ENCODE assay signal across 1 cellular context in the genomic region with DNA sequence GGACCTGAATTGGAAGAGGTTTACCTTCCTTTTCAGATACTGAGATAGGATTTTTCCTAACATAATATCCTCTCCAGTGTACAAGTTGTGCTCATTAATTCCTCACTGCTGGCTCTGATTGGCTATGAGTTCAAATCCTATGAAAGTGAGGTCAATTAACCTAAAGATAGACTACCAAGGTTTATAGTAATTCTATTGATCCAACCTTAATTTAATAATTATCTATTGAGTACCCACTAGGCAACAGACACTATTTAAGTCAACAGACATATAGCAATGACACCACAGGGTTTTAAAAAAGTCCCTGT.
TF ChIP-seq lines count a peak whose summit lies in the region.

No MANE protein-coding gene starts in this region.

TF ChIP-seq in HCT116, 20 proteins besides CTCF, POLR2A, EP300 and RAD21:
- TF ChIP-seq ELF1 (IDR thresholded peaks at IDR 0.05; ENCODE audit: borderline replicate concordance, low read depth) (no peak), MAX (IDR thresholded peaks at IDR 0.05) (no peak), EGR1 (IDR thresholded peaks at IDR 0.05; ENCODE audit: low read depth) (no peak), SRF (IDR thresholded peaks at IDR 0.05; ENCODE audit: low read depth) (no peak), EZH2 (IDR thresholded peaks at IDR 0.05) (no peak), SP1 (IDR thresholded peaks at IDR 0.05; ENCODE audit: low read depth) (no peak), YY1 (IDR thresholded peaks at IDR 0.05; ENCODE audit: extremely low read depth, insufficient replicate concordance, low read depth, low read length) (no peak), SIN3A (IDR thresholded peaks at IDR 0.05; ENCODE audit: low read depth) (no peak)
- TF ChIP-seq, protein P1, sequence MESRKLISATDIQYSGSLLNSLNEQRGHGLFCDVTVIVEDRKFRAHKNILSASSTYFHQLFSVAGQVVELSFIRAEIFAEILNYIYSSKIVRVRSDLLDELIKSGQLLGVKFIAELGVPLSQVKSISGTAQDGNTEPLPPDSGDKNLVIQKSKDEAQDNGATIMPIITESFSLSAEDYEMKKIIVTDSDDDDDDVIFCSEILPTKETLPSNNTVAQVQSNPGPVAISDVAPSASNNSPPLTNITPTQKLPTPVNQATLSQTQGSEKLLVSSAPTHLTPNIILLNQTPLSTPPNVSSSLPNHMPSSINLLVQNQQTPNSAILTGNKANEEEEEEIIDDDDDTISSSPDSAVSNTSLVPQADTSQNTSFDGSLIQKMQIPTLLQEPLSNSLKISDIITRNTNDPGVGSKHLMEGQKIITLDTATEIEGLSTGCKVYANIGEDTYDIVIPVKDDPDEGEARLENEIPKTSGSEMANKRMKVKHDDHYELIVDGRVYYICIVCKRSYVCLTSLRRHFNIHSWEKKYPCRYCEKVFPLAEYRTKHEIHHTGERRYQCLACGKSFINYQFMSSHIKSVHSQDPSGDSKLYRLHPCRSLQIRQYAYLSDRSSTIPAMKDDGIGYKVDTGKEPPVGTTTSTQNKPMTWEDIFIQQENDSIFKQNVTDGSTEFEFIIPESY (IDR thresholded peaks at IDR 0.05; ENCODE audit: extremely low read depth, insufficient replicate concordance, low read length), result no peak
